In the genomic region with DNA sequence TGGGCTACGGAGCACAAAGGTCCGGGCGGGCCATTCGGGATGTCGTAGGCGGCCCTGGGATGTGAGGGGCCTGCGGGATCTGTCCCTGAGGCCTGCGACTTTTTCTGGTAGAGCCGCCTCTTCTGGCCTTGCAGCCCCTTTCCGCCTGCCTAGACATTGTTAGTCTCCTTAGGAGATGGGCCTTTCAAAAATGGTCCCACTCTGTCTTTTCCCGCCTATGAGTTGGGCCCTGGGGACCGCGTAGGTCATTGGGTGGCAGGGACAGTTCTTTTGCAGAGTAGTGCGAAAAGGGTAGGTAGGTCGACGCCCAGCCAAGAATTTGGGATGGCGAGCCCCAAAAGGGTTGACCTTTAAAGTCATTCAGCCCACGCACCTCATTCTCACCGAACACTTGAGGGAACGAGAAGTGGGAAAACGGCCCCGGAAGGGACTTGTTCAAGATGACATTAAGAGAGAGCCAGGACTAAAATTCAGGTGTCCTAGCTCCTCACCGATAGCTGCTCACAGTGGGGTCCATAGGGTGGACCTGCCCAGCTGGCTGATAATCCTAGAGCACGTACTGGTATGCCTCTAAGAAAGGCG, we compare ENCODE assay signal across 1 cellular context.
A peak's percentile ranks its signal among the peaks of the same experiment; 100 is the strongest.
TF ChIP-seq lines count a peak whose summit lies in the region.

No MANE protein-coding gene starts in this region.

TF ChIP-seq in HepG2, 621 proteins besides CTCF, POLR2A, EP300 and RAD21:
- TF ChIP-seq ZNF563 (CRISPR knock-in tag; IDR thresholded peaks at IDR 0.05), result peak; percentile 97; the same call in 1 of the 2 replicates
- peak; percentile 67; the same call in 1 of the 2 replicates for TF ChIP-seq ZFP82 (CRISPR knock-in tag; IDR thresholded peaks at IDR 0.05; ENCODE audit: borderline replicate concordance)
- 0 out of 2 replicates have a peak, but pooled peaks have one; percentile 3 for TF ChIP-seq ATF7-NPFF (CRISPR knock-in tag; IDR thresholded peaks at IDR 0.05; ENCODE audit: low read depth)
- TF ChIP-seq, protein P1, sequence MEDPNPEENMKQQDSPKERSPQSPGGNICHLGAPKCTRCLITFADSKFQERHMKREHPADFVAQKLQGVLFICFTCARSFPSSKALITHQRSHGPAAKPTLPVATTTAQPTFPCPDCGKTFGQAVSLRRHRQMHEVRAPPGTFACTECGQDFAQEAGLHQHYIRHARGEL (CRISPR knock-in tag; IDR thresholded peaks at IDR 0.05), result 0 out of 2 replicates have a peak, but pooled peaks have one; percentile 3
- peak; percentile 5 for TF ChIP-seq MED8 (CRISPR knock-in tag; IDR thresholded peaks at IDR 0.05; ENCODE audit: insufficient replicate concordance)
- TF ChIP-seq AHDC1 (CRISPR knock-in tag; IDR thresholded peaks at IDR 0.05; ENCODE audit: borderline replicate concordance), result 0 out of 2 replicates have a peak, but pooled peaks have one; percentile 49
- 0 out of 2 replicates have a peak, but pooled peaks have one; percentile 48 for TF ChIP-seq MTF2 (CRISPR knock-in tag; IDR thresholded peaks at IDR 0.05; ENCODE audit: borderline replicate concordance)
- no peak for TF ChIP-seq ZBTB21 (CRISPR knock-in tag; IDR thresholded peaks at IDR 0.05)
- TF ChIP-seq ZNF605 (CRISPR knock-in tag; IDR thresholded peaks at IDR 0.05), result peak; percentile 10; the same call in 1 of the 2 replicates
- TF ChIP-seq ZNF296 (CRISPR knock-in tag; conservative IDR thresholded peaks at IDR 0.05), result 0 out of 2 replicates have a peak, but pooled peaks have one; percentile 53
- no peak for TF ChIP-seq ARNT (IDR thresholded peaks at IDR 0.05)
- no peak for TF ChIP-seq RELA (CRISPR knock-in tag; IDR thresholded peaks at IDR 0.05)
- TF ChIP-seq ZNF724P (CRISPR knock-in tag; IDR thresholded peaks at IDR 0.05; ENCODE audit: borderline replicate concordance), result 0 out of 2 replicates have a peak, but pooled peaks have one; percentile 11
- no peak; the same call in 1 of the 2 replicates for TF ChIP-seq ZNF790 (CRISPR knock-in tag; IDR thresholded peaks at IDR 0.05; ENCODE audit: borderline replicate concordance)
- 0 out of 2 replicates have a peak, but pooled peaks have one; percentile 44 for TF ChIP-seq REXO4 (CRISPR knock-in tag; IDR thresholded peaks at IDR 0.05; ENCODE audit: borderline replicate concordance)
- peak; percentile 32; the same call in 1 of the 2 replicates for TF ChIP-seq ZNF747 (CRISPR knock-in tag; IDR thresholded peaks at IDR 0.05; ENCODE audit: borderline replicate concordance)
- 0 out of 2 replicates have a peak, but pooled peaks have one; percentile 83 for TF ChIP-seq FOXO4 (CRISPR knock-in tag; conservative IDR thresholded peaks at IDR 0.05)
- TF ChIP-seq DMAP1 (CRISPR knock-in tag; IDR thresholded peaks at IDR 0.05), result no peak
- TF ChIP-seq RBFOX2 (IDR thresholded peaks at IDR 0.05; ENCODE audit: low read depth, low read length), result peak; percentile 3; the same call in 1 of the 2 replicates
- TF ChIP-seq ZNF776 (CRISPR knock-in tag; IDR thresholded peaks at IDR 0.05), result 0 out of 2 replicates have a peak, but pooled peaks have one; percentile 84
- TF ChIP-seq ZNF501 (CRISPR knock-in tag; IDR thresholded peaks at IDR 0.05), result peak; percentile 8; the same call in 1 of the 2 replicates
- TF ChIP-seq, protein P2, sequence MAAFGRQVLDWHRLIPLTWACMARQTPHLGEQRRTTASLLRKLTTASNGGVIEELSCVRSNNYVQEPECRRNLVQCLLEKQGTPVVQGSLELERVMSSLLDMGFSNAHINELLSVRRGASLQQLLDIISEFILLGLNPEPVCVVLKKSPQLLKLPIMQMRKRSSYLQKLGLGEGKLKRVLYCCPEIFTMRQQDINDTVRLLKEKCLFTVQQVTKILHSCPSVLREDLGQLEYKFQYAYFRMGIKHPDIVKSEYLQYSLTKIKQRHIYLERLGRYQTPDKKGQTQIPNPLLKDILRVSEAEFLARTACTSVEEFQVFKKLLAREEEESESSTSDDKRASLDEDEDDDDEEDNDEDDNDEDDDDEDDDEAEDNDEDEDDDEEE (CRISPR knock-in tag; IDR thresholded peaks at IDR 0.05), result 0 out of 2 replicates have a peak, but pooled peaks have one; percentile 74
- TF ChIP-seq ZNF883 (CRISPR knock-in tag; IDR thresholded peaks at IDR 0.05; ENCODE audit: not compliant biosample characterization), result peak; percentile 78
- TF ChIP-seq, protein P3, sequence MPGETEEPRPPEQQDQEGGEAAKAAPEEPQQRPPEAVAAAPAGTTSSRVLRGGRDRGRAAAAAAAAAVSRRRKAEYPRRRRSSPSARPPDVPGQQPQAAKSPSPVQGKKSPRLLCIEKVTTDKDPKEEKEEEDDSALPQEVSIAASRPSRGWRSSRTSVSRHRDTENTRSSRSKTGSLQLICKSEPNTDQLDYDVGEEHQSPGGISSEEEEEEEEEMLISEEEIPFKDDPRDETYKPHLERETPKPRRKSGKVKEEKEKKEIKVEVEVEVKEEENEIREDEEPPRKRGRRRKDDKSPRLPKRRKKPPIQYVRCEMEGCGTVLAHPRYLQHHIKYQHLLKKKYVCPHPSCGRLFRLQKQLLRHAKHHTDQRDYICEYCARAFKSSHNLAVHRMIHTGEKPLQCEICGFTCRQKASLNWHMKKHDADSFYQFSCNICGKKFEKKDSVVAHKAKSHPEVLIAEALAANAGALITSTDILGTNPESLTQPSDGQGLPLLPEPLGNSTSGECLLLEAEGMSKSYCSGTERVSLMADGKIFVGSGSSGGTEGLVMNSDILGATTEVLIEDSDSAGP (CRISPR knock-in tag; IDR thresholded peaks at IDR 0.05; ENCODE audit: borderline replicate concordance), result 0 out of 2 replicates have a peak, but pooled peaks have one; percentile 15
- no peak for TF ChIP-seq SOX6 (IDR thresholded peaks at IDR 0.05)
- 0 out of 2 replicates have a peak, but pooled peaks have one; percentile 1 for TF ChIP-seq SOX6 (CRISPR knock-in tag; IDR thresholded peaks at IDR 0.05)
- peak; percentile 19; the same call in 1 of the 2 replicates for TF ChIP-seq SMAD9 (CRISPR knock-in tag; IDR thresholded peaks at IDR 0.05)
- 0 out of 2 replicates have a peak, but pooled peaks have one; percentile 11 for TF ChIP-seq ZNF253 (CRISPR knock-in tag; IDR thresholded peaks at IDR 0.05; ENCODE audit: borderline replicate concordance)
- TF ChIP-seq, protein P4, sequence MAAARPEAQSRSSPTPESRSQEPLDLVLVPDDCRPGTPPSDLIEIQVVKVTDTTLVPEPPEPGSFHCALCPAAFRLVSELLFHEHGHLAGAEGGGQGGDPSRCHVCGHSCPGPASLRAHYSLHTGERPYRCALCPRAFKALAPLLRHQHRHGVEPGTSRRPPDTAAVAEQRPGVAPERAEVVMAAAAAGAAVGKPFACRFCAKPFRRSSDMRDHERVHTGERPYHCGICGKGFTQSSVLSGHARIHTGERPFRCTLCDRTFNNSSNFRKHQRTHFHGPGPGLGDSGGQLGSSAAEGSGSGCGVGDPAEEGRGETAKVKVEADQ (CRISPR knock-in tag; IDR thresholded peaks at IDR 0.05; ENCODE audit: borderline replicate concordance), result 0 out of 2 replicates have a peak, but pooled peaks have one; percentile 71
- no peak; the same call in 1 of the 2 replicates for TF ChIP-seq IRF1 (CRISPR knock-in tag; IDR thresholded peaks at IDR 0.05; ENCODE audit: low read depth)
- 0 out of 2 replicates have a peak, but pooled peaks have one; percentile 18 for TF ChIP-seq ARHGAP35 (CRISPR knock-in tag; IDR thresholded peaks at IDR 0.05; ENCODE audit: borderline replicate concordance)
- no peak for TF ChIP-seq ZSCAN12 (CRISPR knock-in tag; IDR thresholded peaks at IDR 0.05)
- TF ChIP-seq PLRG1 (conservative IDR thresholded peaks at IDR 0.05), result no peak
